8 cellular contexts compared by ENCODE assay signal in genomic region chr3:43690400-43691119, GRCh38. TPM values are rescaled to one million over a fixed set of nuclear protein-coding genes. Genes with fewer than 3 reads are reported as not detected.
A peak's percentile ranks its signal among the peaks of the same experiment; 100 is the strongest.
DNase-seq lines count a peak whose midpoint lies in the region; ATAC-seq and TF ChIP-seq lines count a peak whose summit lies in the region.

ABHD5 (plus strand) TSS chr3:43690938; CDS start chr3:43690993, 55 bp downstream.

- peak; percentile 100 for TF ChIP-seq POLR2A in right lobe of liver (IDR thresholded peaks at IDR 0.05)

- WGBS in right lobe of liver (ENCODE audit: insufficient coverage, low coverage, low lambda C conversion rate, missing lambda C conversion rate) = 0% methylated on average over 13 of the region's 71 CpGs

- H3K4me3 Mint-ChIP-seq in CD14-positive monocyte = peak within 1 kb of the TSS; percentile 88 to 93

- peak within 1 kb of the TSS; percentile 90 to 96 (median 92) for H3K27ac ChIP-seq in right lobe of liver

- H3K4me3 ChIP-seq in right lobe of liver = peak within 1 kb of the TSS; percentile 77 to 89 (median 85)

- TF ChIP-seq CTCF in CD14-positive monocyte (IDR thresholded peaks at IDR 0.05) = peak; percentile 11
- peak in 2 of 4 donors; percentile 15 to 28 for TF ChIP-seq CTCF in right lobe of liver (IDR thresholded peaks at IDR 0.05)

- H3K36me3 ChIP-seq in right lobe of liver = no peaks in the 10 kb centered on the region

- no peaks in the 10 kb centered on the region for H3K9me3 ChIP-seq in right lobe of liver

- peaks cover 45% of the 10 kb centered on the region for H3K4me1 Mint-ChIP-seq in CD14-positive monocyte

- H3K27me3 Mint-ChIP-seq in CD14-positive monocyte (ENCODE audit: low read depth in 3 of 3) = peaks cover 0 to 7% (median 5%) of the 10 kb centered on the region in 3 donors

- H3K9me3 Mint-ChIP-seq in CD14-positive monocyte = peaks cover 0 to 3% (median 0%) of the 10 kb centered on the region in 7 donors

- intact Hi-C loops in CD14-positive monocyte (cut with micrococcal nuclease) = loop anchor here (1.0 to 10.0 kb wide), 3 partner anchors 19 to 406 kb away; partner anchors contain the start of genes ANO10 (in 1 of the 2) and SNRK (in 1 of the 2)
- intact Hi-C loops in right lobe of liver (cut with DNase I) = no loop called here

- no peaks in the 10 kb centered on the region for H3K27me3 ChIP-seq in right lobe of liver

- peak within 1 kb of the TSS; percentile 86 to 94 (median 91) for H3K27ac Mint-ChIP-seq in CD14-positive monocyte

- peaks cover 0 to 35% (median 5%) of the 10 kb centered on the region in 4 donors for H3K4me1 ChIP-seq in right lobe of liver

- ATAC-seq in GM19328 (IDR thresholded peaks at IDR 0.05; ENCODE audit: unreplicated experiment) (peak; percentile 80), HG03520 (IDR thresholded peaks at IDR 0.05; ENCODE audit: unreplicated experiment) (peak; percentile 84), right lobe of liver (peak; percentile 82 to 89 (median 88))

- peak; percentile 84 for DNase-seq in CD14-positive monocyte (ENCODE audit: low spot score)
- DNase-seq in NCI-H774 (lab: John Stamatoyannopoulos, UW) = peak; percentile 80
- DNase-seq in activated CD4-positive, alpha-beta T cell treated with anti-CD3 and anti-CD28 coated beads, Interleukin-2, amount 50 U/mL, for 48 hours = peak; percentile 86 to 89
- DNase-seq in dermis microvascular lymphatic vessel endothelial cell (ENCODE audit: low read depth in 2 of 2) = peak; percentile 88 to 97
- DNase-seq in right lobe of liver = peak; percentile 94 to 95 (median 94)
- peak; percentile 91 to 93 for DNase-seq in stimulated activated CD4-positive, alpha-beta T cell treated with anti-CD3 and anti-CD28 coated beads, Interleukin-4, amount 100 ng/mL, for 4 hours

- peaks cover 2 to 4% of the 10 kb centered on the region in 2 donors for H3K36me3 Mint-ChIP-seq in CD14-positive monocyte

RNA-seq across cellular contexts. Expression of gene ABHD5, which starts in this region (rescaled TPM):
- polyA plus RNA-seq in CD14-positive monocyte = 10 to 100 TPM; 32.9 to 34.5 TPM
- 11.0 and 16.7 TPM in 2 replicates for total RNA-seq in dermis microvascular lymphatic vessel endothelial cell
- total RNA-seq in right lobe of liver = 10 to 100 TPM; 10.8 to 23.0 (median 14.6) TPM

Comparison
In these comparisons a context has a peak if more than half of its experiments do, and no peak if none do; other contexts are left out.
1. Peak in every context shown above with its lines: DNase-seq, ATAC-seq, H3K4me3 ChIP-seq and H3K27ac ChIP-seq.
2. intact Hi-C loops: an anchor here in CD14-positive monocyte (1.0 to 10.0 kb wide); none called in right lobe of liver.